In genomic region chr11:61918251-61919112, GRCh38 we compare ENCODE assay signal across 10 cellular contexts. TPM values are rescaled to one million over a fixed set of nuclear protein-coding genes. Genes with fewer than 3 reads are reported as not detected.
A peak's percentile ranks its signal among the peaks of the same experiment; 100 is the strongest.
DNase-seq lines count a peak whose midpoint lies in the region; TF ChIP-seq lines count a peak whose summit lies in the region.
"Had no signal": no experiment of that assay in that cellular context is flagged by ENCODE, and none has a peak within 500 bp of the region (broad histone marks: within the 10 kb centered on the region; RNA-seq: fewer than 3 reads in every experiment).

No MANE protein-coding gene starts in this region.

- no peaks in the 10 kb centered on the region for H4K20me1 ChIP-seq in BLaER1

- TF ChIP-seq CTCF in foreskin fibroblast (IDR thresholded peaks at IDR 0.05; ENCODE audit: low read depth, low read length), result no peak
- TF ChIP-seq CTCF in osteocyte (IDR thresholded peaks at IDR 0.05), result no peak

- 89% methylated on average over 14 of the region's 14 CpGs for WGBS in HUES64

- H3K9me3 ChIP-seq in BLaER1 (no peaks in the 10 kb centered on the region), HUES64 (ENCODE audit: insufficient read depth, low read depth, low read length) (no peaks in the 10 kb centered on the region)
- H3K9me3 ChIP-seq: body of pancreas had no signal

- peaks cover 74% of the 10 kb centered on the region for H3K4me1 Mint-ChIP-seq in osteocyte (ENCODE audit: unreplicated experiment)

- H3K36me3 Mint-ChIP-seq in osteocyte (ENCODE audit: unreplicated experiment), result no peaks in the 10 kb centered on the region

- no peaks in the 10 kb centered on the region for H3K36me3 ChIP-seq in BLaER1
- no peaks in the 10 kb centered on the region for H3K36me3 ChIP-seq in HUES64 (ENCODE audit: insufficient read depth, low read length)

- H3K27ac ChIP-seq in BLaER1, result no peak overlapping the region
- H3K27ac ChIP-seq in HUES64 (ENCODE audit: low read depth, low read length), result no peak overlapping the region

- H3K27me3 ChIP-seq in BLaER1 (peaks cover 68% of the 10 kb centered on the region), HUES64 (ENCODE audit: insufficient read depth, low read length) (peaks cover 28% of the 10 kb centered on the region)
- H3K27me3 ChIP-seq: body of pancreas had no signal

- H3K4me2 ChIP-seq in BLaER1, result peak overlapping the region; percentile 20; the same call in 1 of the 2 replicates

- DNase-seq in foreskin fibroblast, result peak in 1 of 2 donors; percentile 43
- peak; percentile 66 for DNase-seq in osteocyte (ENCODE audit: extremely low spot score, unreplicated experiment)
- DNase-seq in NCI-H2107 treated with DMSO at 0.1 percent for 48 hours (lab: John Stamatoyannopoulos, UW; ENCODE audit: unreplicated experiment), result no peak
- DNase-seq in H4 (ENCODE audit: low spot score), result no peak
- no peak for DNase-seq in AG08395 (ENCODE audit: low spot score)
- no peak for DNase-seq in medulla oblongata (ENCODE audit: extremely low spot score)
- DNase-seq: Kasumi-1 had no signal

- H3K4me3 Mint-ChIP-seq in osteocyte (ENCODE audit: unreplicated experiment), result peak overlapping the region; percentile 80

- no peaks in the 10 kb centered on the region for H3K9me3 Mint-ChIP-seq in osteocyte (ENCODE audit: unreplicated experiment)

- H3K27me3 Mint-ChIP-seq in osteocyte (ENCODE audit: unreplicated experiment), result no peaks in the 10 kb centered on the region

- H3K9ac ChIP-seq in BLaER1 (no peak overlapping the region), HUES64 (ENCODE audit: low read depth, low read length) (no peak overlapping the region)

- peak overlapping the region; percentile 63 for H3K27ac Mint-ChIP-seq in osteocyte (ENCODE audit: unreplicated experiment)

- H3K4me1 ChIP-seq in BLaER1, result peaks cover 45% of the 10 kb centered on the region
- peaks cover 9% of the 10 kb centered on the region for H3K4me1 ChIP-seq in HUES64 (ENCODE audit: insufficient read depth, low read length)

- no peak overlapping the region for H3K4me3 ChIP-seq in BLaER1
- H3K4me3 ChIP-seq in HUES64 (ENCODE audit: low read length), result peak overlapping the region; percentile 59; the same call in 1 of the 2 replicates
- peak overlapping the region; percentile 60 to 71 for H3K4me3 ChIP-seq in foreskin fibroblast (ENCODE audit: low read depth in 1 of 2, low read length in 2 of 2)
- H3K4me3 ChIP-seq: body of pancreas had no signal

RNA-seq across cellular contexts. Expression of gene RAB3IL1, which starts 1.1 kb away (rescaled TPM):
- polyA plus RNA-seq in HUES64 (2013, experiment 1 of 2), result 2.6 TPM
- polyA plus RNA-seq in HUES64 (2013, experiment 2 of 2), result 3.7 TPM
- total RNA-seq in osteocyte, result 44.2 and 49.2 TPM in 2 replicates
- total RNA-seq in H4 (2014; rRNA removed; shearing (Covaris generic)), result 2.3 and 7.4 TPM in 2 replicates

RNA-seq across cellular contexts. Expression of gene FADS3, which starts 27.1 kb away (rescaled TPM):
- 15.4 TPM for polyA plus RNA-seq in HUES64 (2013, experiment 1 of 2)
- polyA plus RNA-seq in HUES64 (2013, experiment 2 of 2), result 17.8 TPM
- total RNA-seq in osteocyte, result 117 and 118 TPM in 2 replicates
- total RNA-seq in H4 (2014; rRNA removed; shearing (Covaris generic)), result 34.8 and 47.1 TPM in 2 replicates

RNA-seq across cellular contexts. Expression of gene BEST1, which starts 31.7 kb away (rescaled TPM):
- polyA plus RNA-seq in HUES64 (2013, experiment 1 of 2), result not detected
- polyA plus RNA-seq in HUES64 (2013, experiment 2 of 2), result 0.13 TPM
- total RNA-seq in osteocyte, result 0.81 and 2.0 TPM in 2 replicates
- total RNA-seq in H4 (2014; rRNA removed; shearing (Covaris generic)), result 0.39 and 0.62 TPM in 2 replicates

RNA-seq across cellular contexts. Expression of gene FTH1, which starts 49.0 kb away (rescaled TPM):
- polyA plus RNA-seq in HUES64 (2013, experiment 1 of 2), result 1,753 TPM
- polyA plus RNA-seq in HUES64 (2013, experiment 2 of 2), result 2,093 TPM
- total RNA-seq in osteocyte, result 2,993 and 3,020 TPM in 2 replicates
- total RNA-seq in H4 (2014; rRNA removed; shearing (Covaris generic)), result 966 and 1,264 TPM in 2 replicates
